ENCODE assay signal across 14 cellular contexts in the genomic region with DNA sequence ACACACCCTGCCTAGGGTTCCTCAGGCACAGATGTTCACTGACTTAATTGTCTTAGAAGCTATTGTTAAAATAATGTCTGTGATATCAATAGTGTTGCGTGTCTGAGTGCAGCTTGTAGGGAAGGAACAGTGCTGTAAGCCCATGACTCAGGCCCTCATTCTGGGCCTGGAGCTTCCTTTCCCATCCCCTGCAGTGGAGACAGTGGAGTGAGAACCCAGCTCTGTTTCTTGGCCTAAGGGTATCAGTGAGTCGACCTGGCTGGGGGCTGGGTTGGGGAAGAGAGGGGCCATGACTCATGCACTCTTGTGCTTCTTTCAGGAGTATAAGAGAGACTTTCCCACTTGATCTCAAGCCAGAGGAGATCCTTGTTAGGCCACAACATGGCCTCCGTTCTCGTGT.
A peak's percentile ranks its signal among the peaks of the same experiment; 100 is the strongest.
DNase-seq lines count a peak whose midpoint lies in the region; ATAC-seq and TF ChIP-seq lines count a peak whose summit lies in the region.
"Had no signal": no experiment of that assay in that cellular context is flagged by ENCODE, and none has a peak within 500 bp of the region (broad histone marks: within the 10 kb centered on the region; RNA-seq: fewer than 3 reads in every experiment).

No MANE protein-coding gene starts in this region.

- H3K4me3 ChIP-seq in GM23338: no peak overlapping the region
- H3K4me3 ChIP-seq: A549, prostate gland had no signal

- H3K36me3 Mint-ChIP-seq in GM23338 (ENCODE audit: low read depth): no peaks in the 10 kb centered on the region
- H3K36me3 Mint-ChIP-seq: activated naive CD8-positive, alpha-beta T cell treated with anti-CD3 and anti-CD28 coated beads for 36 hours had no signal

- H3K4me3 Mint-ChIP-seq in GM23338: no peak overlapping the region
- H3K4me3 Mint-ChIP-seq: activated naive CD8-positive, alpha-beta T cell treated with anti-CD3 and anti-CD28 coated beads for 36 hours; H9 had no signal

- H3K27ac ChIP-seq in GM23338 (ENCODE audit: low read depth): no peak overlapping the region
- H3K27ac ChIP-seq: A549, prostate gland had no signal

- no peaks in the 10 kb centered on the region for H4K20me1 ChIP-seq in GM23338 (replicated peaks; ENCODE audit: insufficient read depth)

- no peaks in the 10 kb centered on the region for H3F3A ChIP-seq in GM23338 (replicated peaks; ENCODE audit: low read depth)

- H3K4me1 ChIP-seq in GM23338 (ENCODE audit: insufficient read depth): no peaks in the 10 kb centered on the region
- H3K4me1 ChIP-seq: A549, prostate gland had no signal

- peak overlapping the region; percentile 52; the same call in 1 of the 2 replicates for H2AFZ ChIP-seq in GM23338

- H3K36me3 ChIP-seq in GM23338 (ENCODE audit: insufficient read depth): no peaks in the 10 kb centered on the region
- H3K36me3 ChIP-seq: prostate gland had no signal

- no peaks in the 10 kb centered on the region for H3K9me2 ChIP-seq in GM23338 (ENCODE audit: insufficient read depth)

- DNase-seq in NCI-H1105 treated with DMSO at 0.1 percent for 48 hours (lab: John Stamatoyannopoulos, UW) (peak; percentile 75), NCI-H1105 (lab: John Stamatoyannopoulos, UW) (no peak), GM23338 (ENCODE audit: low spot score) (no peak), SKM-1 treated with dmso at 0.1 percent for 144 hours (lab: John Stamatoyannopoulos, UW; ENCODE audit: unreplicated experiment) (peak; percentile 100), kidney glomerular epithelial cell (lab: John Stamatoyannopoulos, UW) (peak; percentile 21), D341Med (ENCODE audit: low spot score) (no peak)
- DNase-seq: activated naive CD8-positive, alpha-beta T cell treated with anti-CD3 and anti-CD28 coated beads for 36 hours; H9; NCI-H187; SHP77 treated with DMSO at 0.1 percent for 48 hours had no signal

- H3K79me2 ChIP-seq in GM23338 (replicated peaks; ENCODE audit: insufficient read depth): no peaks in the 10 kb centered on the region

- peaks cover 5% of the 10 kb centered on the region for H3K27me3 Mint-ChIP-seq in GM23338 (ENCODE audit: insufficient read depth, low read depth, poor library complexity)
- H3K27me3 Mint-ChIP-seq: activated naive CD8-positive, alpha-beta T cell treated with anti-CD3 and anti-CD28 coated beads for 36 hours had no signal

- ATAC-seq in GM23338 (no peak), HG03108 (IDR thresholded peaks at IDR 0.05; ENCODE audit: unreplicated experiment) (no peak), HG03280 (IDR thresholded peaks at IDR 0.05; ENCODE audit: unreplicated experiment) (no peak)
- ATAC-seq: A549 had no signal

- H3K27me3 ChIP-seq in GM23338 (ENCODE audit: insufficient read depth): no peaks in the 10 kb centered on the region

- H3K27ac Mint-ChIP-seq in GM23338: no peak overlapping the region
- H3K27ac Mint-ChIP-seq: activated naive CD8-positive, alpha-beta T cell treated with anti-CD3 and anti-CD28 coated beads for 36 hours had no signal

- TF ChIP-seq CTCF in GM23338 (conservative IDR thresholded peaks at IDR 0.05; ENCODE audit: low read depth in 2 of 2): no peak

- H3K4me2 ChIP-seq in GM23338: no peak overlapping the region
- H3K4me2 ChIP-seq: A549 had no signal

- H3K9me3 Mint-ChIP-seq in GM23338: no peaks in the 10 kb centered on the region
- H3K9me3 Mint-ChIP-seq: activated naive CD8-positive, alpha-beta T cell treated with anti-CD3 and anti-CD28 coated beads for 36 hours; H9 had no signal

- H3K4me1 Mint-ChIP-seq in GM23338: no peaks in the 10 kb centered on the region
- H3K4me1 Mint-ChIP-seq: activated naive CD8-positive, alpha-beta T cell treated with anti-CD3 and anti-CD28 coated beads for 36 hours had no signal

TF ChIP-seq in GM23338, 12 proteins besides CTCF, POLR2A, EP300 and RAD21:
- TF ChIP-seq ZNF114 (CRISPR knock-in tag; IDR thresholded peaks at IDR 0.05): no peak
- TF ChIP-seq, protein P1, sequence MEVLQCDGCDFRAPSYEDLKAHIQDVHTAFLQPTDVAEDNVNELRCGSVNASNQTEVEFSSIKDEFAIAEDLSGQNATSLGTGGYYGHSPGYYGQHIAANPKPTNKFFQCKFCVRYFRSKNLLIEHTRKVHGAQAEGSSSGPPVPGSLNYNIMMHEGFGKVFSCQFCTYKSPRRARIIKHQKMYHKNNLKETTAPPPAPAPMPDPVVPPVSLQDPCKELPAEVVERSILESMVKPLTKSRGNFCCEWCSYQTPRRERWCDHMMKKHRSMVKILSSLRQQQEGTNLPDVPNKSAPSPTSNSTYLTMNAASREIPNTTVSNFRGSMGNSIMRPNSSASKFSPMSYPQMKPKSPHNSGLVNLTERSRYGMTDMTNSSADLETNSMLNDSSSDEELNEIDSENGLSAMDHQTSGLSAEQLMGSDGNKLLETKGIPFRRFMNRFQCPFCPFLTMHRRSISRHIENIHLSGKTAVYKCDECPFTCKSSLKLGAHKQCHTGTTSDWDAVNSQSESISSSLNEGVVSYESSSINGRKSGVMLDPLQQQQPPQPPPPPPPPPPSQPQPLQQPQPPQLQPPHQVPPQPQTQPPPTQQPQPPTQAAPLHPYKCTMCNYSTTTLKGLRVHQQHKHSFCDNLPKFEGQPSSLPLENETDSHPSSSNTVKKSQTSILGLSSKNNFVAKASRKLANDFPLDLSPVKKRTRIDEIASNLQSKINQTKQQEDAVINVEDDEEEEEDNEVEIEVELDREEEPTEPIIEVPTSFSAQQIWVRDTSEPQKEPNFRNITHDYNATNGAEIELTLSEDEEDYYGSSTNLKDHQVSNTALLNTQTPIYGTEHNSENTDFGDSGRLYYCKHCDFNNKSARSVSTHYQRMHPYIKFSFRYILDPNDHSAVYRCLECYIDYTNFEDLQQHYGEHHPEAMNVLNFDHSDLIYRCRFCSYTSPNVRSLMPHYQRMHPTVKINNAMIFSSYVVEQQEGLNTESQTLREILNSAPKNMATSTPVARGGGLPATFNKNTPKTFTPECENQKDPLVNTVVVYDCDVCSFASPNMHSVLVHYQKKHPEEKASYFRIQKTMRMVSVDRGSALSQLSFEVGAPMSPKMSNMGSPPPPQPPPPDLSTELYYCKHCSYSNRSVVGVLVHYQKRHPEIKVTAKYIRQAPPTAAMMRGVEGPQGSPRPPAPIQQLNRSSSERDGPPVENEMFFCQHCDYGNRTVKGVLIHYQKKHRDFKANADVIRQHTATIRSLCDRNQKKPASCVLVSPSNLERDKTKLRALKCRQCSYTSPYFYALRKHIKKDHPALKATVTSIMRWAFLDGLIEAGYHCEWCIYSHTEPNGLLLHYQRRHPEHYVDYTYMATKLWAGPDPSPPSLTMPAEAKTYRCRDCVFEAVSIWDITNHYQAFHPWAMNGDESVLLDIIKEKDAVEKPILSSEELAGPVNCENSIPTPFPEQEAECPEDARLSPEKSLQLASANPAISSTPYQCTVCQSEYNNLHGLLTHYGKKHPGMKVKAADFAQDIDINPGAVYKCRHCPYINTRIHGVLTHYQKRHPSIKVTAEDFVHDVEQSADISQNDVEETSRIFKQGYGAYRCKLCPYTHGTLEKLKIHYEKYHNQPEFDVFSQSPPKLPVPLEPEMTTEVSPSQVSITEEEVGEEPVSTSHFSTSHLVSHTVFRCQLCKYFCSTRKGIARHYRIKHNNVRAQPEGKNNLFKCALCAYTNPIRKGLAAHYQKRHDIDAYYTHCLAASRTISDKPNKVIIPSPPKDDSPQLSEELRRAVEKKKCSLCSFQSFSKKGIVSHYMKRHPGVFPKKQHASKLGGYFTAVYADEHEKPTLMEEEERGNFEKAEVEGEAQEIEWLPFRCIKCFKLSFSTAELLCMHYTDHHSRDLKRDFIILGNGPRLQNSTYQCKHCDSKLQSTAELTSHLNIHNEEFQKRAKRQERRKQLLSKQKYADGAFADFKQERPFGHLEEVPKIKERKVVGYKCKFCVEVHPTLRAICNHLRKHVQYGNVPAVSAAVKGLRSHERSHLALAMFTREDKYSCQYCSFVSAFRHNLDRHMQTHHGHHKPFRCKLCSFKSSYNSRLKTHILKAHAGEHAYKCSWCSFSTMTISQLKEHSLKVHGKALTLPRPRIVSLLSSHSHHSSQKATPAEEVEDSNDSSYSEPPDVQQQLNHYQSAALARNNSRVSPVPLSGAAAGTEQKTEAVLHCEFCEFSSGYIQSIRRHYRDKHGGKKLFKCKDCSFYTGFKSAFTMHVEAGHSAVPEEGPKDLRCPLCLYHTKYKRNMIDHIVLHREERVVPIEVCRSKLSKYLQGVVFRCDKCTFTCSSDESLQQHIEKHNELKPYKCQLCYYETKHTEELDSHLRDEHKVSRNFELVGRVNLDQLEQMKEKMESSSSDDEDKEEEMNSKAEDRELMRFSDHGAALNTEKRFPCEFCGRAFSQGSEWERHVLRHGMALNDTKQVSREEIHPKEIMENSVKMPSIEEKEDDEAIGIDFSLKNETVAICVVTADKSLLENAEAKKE (CRISPR knock-in tag; IDR thresholded peaks at IDR 0.05): no peak

Comparison
In these comparisons a context has a peak if more than half of its experiments do, and no peak if none do; other contexts are left out.
1. DNase-seq: peak in NCI-H1105 treated with DMSO at 0.1 percent for 48 hours (single experiment), SKM-1 treated with dmso at 0.1 percent for 144 hours (single experiment) and kidney glomerular epithelial cell (single experiment); none in NCI-H1105 (single experiment), GM23338 (single experiment) and D341Med (single experiment).